ENCODE assay signal across 8 cellular contexts in genomic region chr7:95871078-95871848, GRCh38.
DNase-seq lines count a peak whose midpoint lies in the region; ATAC-seq and TF ChIP-seq lines count a peak whose summit lies in the region.

No MANE protein-coding gene starts in this region.

- no peak overlapping the region for H3K27ac ChIP-seq in SK-N-MC
- H3K27ac ChIP-seq in foreskin keratinocyte, result no peak overlapping the region
- no peak overlapping the region for H3K27ac ChIP-seq in prostate gland

- 17% methylated on average over 6 of the region's 6 CpGs for WGBS in prostate gland

- H3K4me1 ChIP-seq in foreskin keratinocyte (no peaks in the 10 kb centered on the region), prostate gland (replicated peaks) (no peaks in the 10 kb centered on the region)

- peak; percentile 88 for DNase-seq in DMS53 (lab: John Stamatoyannopoulos, UW)
- DNase-seq in NCI-H1048 (lab: John Stamatoyannopoulos, UW), result peak; percentile 46
- no peak for DNase-seq in SK-N-MC (ENCODE audit: low read depth, low spot score)
- DNase-seq in foreskin keratinocyte, result peak; percentile 4 to 22
- peak; percentile 16 for DNase-seq in prostate gland (ENCODE audit: low spot score)

- TF ChIP-seq POLR2A in prostate gland (IDR thresholded peaks at IDR 0.05), result no peak

- peak; percentile 37 for ATAC-seq in GM21360 (IDR thresholded peaks at IDR 0.05; ENCODE audit: unreplicated experiment)
- ATAC-seq in foreskin keratinocyte, result peak; percentile 62
- ATAC-seq in GM21737 (IDR thresholded peaks at IDR 0.05; ENCODE audit: unreplicated experiment), result no peak
- no peak for ATAC-seq in GM18498 (IDR thresholded peaks at IDR 0.05; ENCODE audit: unreplicated experiment)

- H3K9ac ChIP-seq in SK-N-MC (ENCODE audit: insufficient read length), result no peak overlapping the region

- H3K36me3 ChIP-seq in SK-N-MC (ENCODE audit: insufficient read depth, low read length), result no peaks in the 10 kb centered on the region
- H3K36me3 ChIP-seq in prostate gland, result no peaks in the 10 kb centered on the region

- intact Hi-C loops in prostate gland (cut with DNase I), result loop anchor here (2.0 to 10.0 kb wide), 2 partner anchors 148 to 356 kb away; no protein-coding TSS in a partner anchor

- H3K9me3 ChIP-seq in SK-N-MC (ENCODE audit: low read depth, low read length), result no peaks in the 10 kb centered on the region
- H3K9me3 ChIP-seq in prostate gland, result no peaks in the 10 kb centered on the region

- TF ChIP-seq CTCF in foreskin keratinocyte (conservative IDR thresholded peaks at IDR 0.05), result peak; percentile 76
- TF ChIP-seq CTCF in prostate gland (IDR thresholded peaks at IDR 0.05), result peak in 3 of 4 experiments; percentile 56 to 61 (median 58)

- H3K4me3 ChIP-seq in SK-N-MC (0 out of 2 replicates have a peak overlapping the region, but pooled peaks have one; percentile 4), prostate gland (no peak overlapping the region)

- no peaks in the 10 kb centered on the region for H3K27me3 ChIP-seq in foreskin keratinocyte
- H3K27me3 ChIP-seq in prostate gland (replicated peaks; ENCODE audit: insufficient read depth), result no peaks in the 10 kb centered on the region

Comparison
In these comparisons a context has a peak if more than half of its experiments do, and no peak if none do; other contexts are left out.
1. ATAC-seq: peak in GM21360 (single experiment) and foreskin keratinocyte (single experiment); none in GM21737 (single experiment) and GM18498 (single experiment).